Comparison of ENCODE assay signal across 8 cellular contexts in genomic region chr4:142353149-142353738, GRCh38.
DNase-seq lines count a peak whose midpoint lies in the region; ATAC-seq and TF ChIP-seq lines count a peak whose summit lies in the region.

No MANE protein-coding gene starts in this region.

- POLR2A ChIA-PET in AG04450 (lab: Yijun Ruan, JAX) = no interaction called here
- POLR2A ChIA-PET in GM10248 (lab: Yijun Ruan, JAX) = no interaction called here

- peak; percentile 59 for ATAC-seq in RWPE2 (ENCODE audit: low read depth)

- CTCF ChIA-PET in AG04450 (lab: Charles Lee) = interaction anchor here (0.6 to 5.8 kb wide), 30 partner anchors 7 to 1130 kb away, joined by 3 to 29 read pairs (median 4); no protein-coding TSS in a partner anchor
- CTCF ChIA-PET in GM10248 (lab: Yijun Ruan, JAX) = interaction anchor here (0.7 to 5.6 kb wide), 8 partner anchors 11 to 1134 kb away, joined by 3 to 43 read pairs (median 4); no protein-coding TSS in a partner anchor

- DNase-seq in AG04450 (ENCODE audit: low read depth, low spot score) (peak; percentile 38), GM10248 (ENCODE audit: extremely low spot score) (no peak), HT-29 (ENCODE audit: low spot score) (peak; percentile 77), RWPE2 (ENCODE audit: low spot score) (no peak), NCI-H2081 treated with DMSO at 0.1 percent for 48 hours (lab: John Stamatoyannopoulos, UW) (no peak)
- DNase-seq in effector memory CD4-positive, alpha-beta T cell = no peak
- no peak for DNase-seq in activated CD4-positive, alpha-beta T cell treated with anti-CD3 and anti-CD28 coated beads, Interleukin-2, amount 50 U/mL, for 4 hours

- H3K27me3 ChIP-seq in AG04450 (ENCODE audit: control insufficient read depth, insufficient read depth, low read length) = no peaks in the 10 kb centered on the region
- H3K27me3 ChIP-seq in RWPE2 (ENCODE audit: insufficient read depth, poor library complexity, severe bottlenecking) = no peaks in the 10 kb centered on the region
- no peaks in the 10 kb centered on the region for H3K27me3 ChIP-seq in effector memory CD4-positive, alpha-beta T cell (replicated peaks; ENCODE audit: control insufficient read depth, insufficient read depth, low read length, poor library complexity, severe bottlenecking)
- no peaks in the 10 kb centered on the region for H3K27me3 ChIP-seq in muscle layer of duodenum (ENCODE audit: low read depth, low read length)

- H3K9me3 ChIP-seq in AG04450 (ENCODE audit: control insufficient read depth, insufficient read depth, low read length) (no peaks in the 10 kb centered on the region), RWPE2 (ENCODE audit: severe bottlenecking) (no peaks in the 10 kb centered on the region), muscle layer of duodenum (ENCODE audit: control insufficient read depth in 1 of 2, low read length in 2 of 2) (no peaks in the 10 kb centered on the region)
- no peaks in the 10 kb centered on the region for H3K9me3 ChIP-seq in effector memory CD4-positive, alpha-beta T cell (ENCODE audit: control insufficient read depth, low read length)

- H3K27ac ChIP-seq in AG04450 (ENCODE audit: low read depth, low read length) (no peak overlapping the region), RWPE2 (ENCODE audit: poor library complexity, severe bottlenecking) (peak overlapping the region; percentile 69), muscle layer of duodenum (ENCODE audit: low read length) (peak overlapping the region; percentile 4)
- H3K27ac ChIP-seq in effector memory CD4-positive, alpha-beta T cell (ENCODE audit: insufficient read depth, low read length, poor library complexity, severe bottlenecking) = peak overlapping the region; percentile 56

- no peaks in the 10 kb centered on the region for H3K36me3 ChIP-seq in RWPE2 (ENCODE audit: low read depth)
- H3K36me3 ChIP-seq in effector memory CD4-positive, alpha-beta T cell (ENCODE audit: control insufficient read depth, insufficient read depth, low read length) = peaks cover 1% of the 10 kb centered on the region
- H3K36me3 ChIP-seq in muscle layer of duodenum (ENCODE audit: control insufficient read depth in 1 of 2, insufficient read depth in 2 of 2, low read length in 2 of 2) = no peaks in the 10 kb centered on the region

- no peak overlapping the region for H3K4me3 ChIP-seq in AG04450 (ENCODE audit: low read depth, low read length)
- no peak overlapping the region for H3K4me3 ChIP-seq in RWPE2 (ENCODE audit: severe bottlenecking)
- peak overlapping the region; percentile 13 for H3K4me3 ChIP-seq in effector memory CD4-positive, alpha-beta T cell (ENCODE audit: insufficient read depth, low read depth, low read length, poor library complexity, severe bottlenecking)
- no peak overlapping the region for H3K4me3 ChIP-seq in muscle layer of duodenum (ENCODE audit: low read depth in 1 of 2, low read length in 2 of 2)

- peak; percentile 88 for TF ChIP-seq CTCF in AG04450 (IDR thresholded peaks at IDR 0.05; ENCODE audit: low read depth, low read length)
- peak; percentile 65 for TF ChIP-seq CTCF in GM10248 (IDR thresholded peaks at IDR 0.05; ENCODE audit: control extremely low read depth, extremely low read depth, low read depth, missing control alignments)
- TF ChIP-seq CTCF in RWPE2 (IDR thresholded peaks at IDR 0.05; ENCODE audit: poor library complexity, severe bottlenecking) = peak; percentile 98

- H3K4me1 ChIP-seq in RWPE2 (ENCODE audit: insufficient read depth, poor library complexity, severe bottlenecking) = peaks cover 73% of the 10 kb centered on the region
- peaks cover 64% of the 10 kb centered on the region for H3K4me1 ChIP-seq in effector memory CD4-positive, alpha-beta T cell (ENCODE audit: control insufficient read depth, insufficient read depth, low read length, poor library complexity, severe bottlenecking)
- peaks cover 13 to 33% of the 10 kb centered on the region in 2 donors for H3K4me1 ChIP-seq in muscle layer of duodenum (ENCODE audit: control insufficient read depth in 1 of 2, insufficient read depth in 2 of 2, low read length in 2 of 2)

Comparison
In these comparisons a context has a peak if more than half of its experiments do, and no peak if none do; other contexts are left out.
1. DNase-seq: peak in AG04450 (single experiment) and HT-29 (single experiment); none in GM10248 (single experiment), RWPE2 (single experiment), effector memory CD4-positive, alpha-beta T cell (0 of 3), NCI-H2081 treated with DMSO at 0.1 percent for 48 hours (single experiment) and activated CD4-positive, alpha-beta T cell treated with anti-CD3 and anti-CD28 coated beads, Interleukin-2, amount 50 U/mL, for 4 hours (0 of 2).
2. Peak in every context shown above with its lines, with median percentiles within 50 percentile points of each other: CTCF ChIP-seq.